ENCODE assay signal across 25 cellular contexts in the genomic region with DNA sequence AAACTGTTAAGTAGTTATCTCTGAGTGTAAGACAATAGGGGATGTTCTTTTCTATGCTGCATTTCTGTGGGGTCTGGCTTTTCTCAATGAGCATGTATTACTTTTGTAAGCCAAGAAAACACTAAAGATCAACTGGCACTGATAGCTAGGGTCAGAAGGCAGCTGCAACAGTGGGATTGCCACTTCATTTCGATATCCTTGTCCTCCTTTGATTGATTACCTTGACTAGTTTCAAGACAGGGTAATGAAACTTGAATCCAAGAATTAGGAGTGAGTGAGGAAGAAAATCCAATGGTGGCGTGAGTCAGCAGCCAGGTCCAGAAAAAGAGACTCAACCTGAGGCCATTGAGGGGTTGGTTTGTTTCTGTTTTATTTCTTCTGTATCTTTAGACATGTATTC.
"Had no signal": no experiment of that assay in that cellular context is flagged by ENCODE, and none has a peak within 500 bp of the region (broad histone marks: within the 10 kb centered on the region; RNA-seq: fewer than 3 reads in every experiment).

No MANE protein-coding gene starts in this region.

- H3K27ac Mint-ChIP-seq: activated CD4-positive, alpha-beta memory T cell treated with anti-CD3 and anti-CD28 coated beads, Interleukin-2, amount 10 ng/mL, durations not matched to agents 7 days and 5 days; activated CD4-positive, alpha-beta T cell treated with anti-CD3 and anti-CD28 coated beads for 36 hours; activated naive CD8-positive, alpha-beta T cell treated with anti-CD3 and anti-CD28 coated beads, Interleukin-2, amount 10 ng/mL, durations not matched to agents 7 days and 5 days; T-cell had no signal

- ATAC-seq: activated CD4-positive, alpha-beta T cell treated with anti-CD3 and anti-CD28 coated beads for 36 hours; Panc1; Right ventricle myocardium inferior; T-cell had no signal

- H3K4me3 Mint-ChIP-seq: activated CD4-positive, alpha-beta memory T cell treated with anti-CD3 and anti-CD28 coated beads, Interleukin-2, amount 10 ng/mL, durations not matched to agents 7 days and 5 days; activated CD4-positive, alpha-beta T cell treated with anti-CD3 and anti-CD28 coated beads for 36 hours; activated naive CD8-positive, alpha-beta T cell treated with anti-CD3 and anti-CD28 coated beads, Interleukin-2, amount 10 ng/mL, durations not matched to agents 7 days and 5 days; T-cell had no signal

- DNase-seq: activated CD4-positive, alpha-beta memory T cell treated with anti-CD3 and anti-CD28 coated beads, Interleukin-2, amount 10 ng/mL, durations not matched to agents 7 days and 5 days; activated CD4-positive, alpha-beta T cell treated with anti-CD3 and anti-CD28 coated beads for 36 hours; activated CD4-positive, alpha-beta T cell treated with anti-CD3 and anti-CD28 coated beads, Interleukin-2, amount 50 U/mL, for 1 hour; activated CD8-positive, alpha-beta memory T cell treated with anti-CD3 and anti-CD28 coated beads, Interleukin-2, amount 50 U/mL, for 48 hours; activated naive CD4-positive, alpha-beta T cell treated with anti-CD3 and anti-CD28 coated beads, Interleukin-2, amount 50 U/mL, for 16 hours; activated naive CD8-positive, alpha-beta T cell treated with anti-CD3 and anti-CD28 coated beads, Interleukin-2, amount 10 ng/mL, durations not matched to agents 7 days and 5 days; activated T-cell treated with anti-CD3 and anti-CD28 coated beads, Interleukin-2, amount 50 U/mL, for 1 hour; anterior cingulate cortex; MG63; MV-4-11; NCI-H1092 treated with DMSO at 0.1 percent for 48 hours; NCI-H1436; NCI-H1694 treated with DMSO at 0.1 percent for 48 hours; NCI-H2029 treated with DMSO at 0.1 percent for 48 hours; NCI-H345; NCI-H510A; NCI-H526 treated with DMSO at 0.1 percent for 48 hours; NK-92 treated with Interleukin-12 subunit alpha and Interleukin-12 subunit beta, amount 100 ng/mL, for 24 hours; OCI-M1; RPMI8226; T-cell; T-helper 2 cell; WERI-Rb-1 had no signal

- H3K36me3 Mint-ChIP-seq: activated naive CD8-positive, alpha-beta T cell treated with anti-CD3 and anti-CD28 coated beads, Interleukin-2, amount 10 ng/mL, durations not matched to agents 7 days and 5 days; T-cell had no signal

- H3K9me3 Mint-ChIP-seq: activated CD4-positive, alpha-beta memory T cell treated with anti-CD3 and anti-CD28 coated beads, Interleukin-2, amount 10 ng/mL, durations not matched to agents 7 days and 5 days; activated naive CD8-positive, alpha-beta T cell treated with anti-CD3 and anti-CD28 coated beads, Interleukin-2, amount 10 ng/mL, durations not matched to agents 7 days and 5 days; T-cell had no signal
